In genomic region chr17:63476857-63477470, GRCh38 we compare ENCODE assay signal across 8 cellular contexts. TPM values are rescaled to one million over a fixed set of nuclear protein-coding genes. Genes with fewer than 3 reads are reported as not detected.
DNase-seq lines count a peak whose midpoint lies in the region; ATAC-seq and TF ChIP-seq lines count a peak whose summit lies in the region.

Gene ACE, plus strand, starts transcription at chr17:63477061. Its CDS starts 34 bp downstream, at chr17:63477095.

- H3K9me3 ChIP-seq in HUES48 (ENCODE audit: control insufficient read depth, insufficient read depth, low read length), result no peaks in the 10 kb centered on the region

- H3K36me3 ChIP-seq in HUES48 (ENCODE audit: control insufficient read depth, insufficient read depth, low read length), result no peaks in the 10 kb centered on the region

- peak within 1 kb of the TSS; percentile 68 for H3K4me3 ChIP-seq in HUES48 (ENCODE audit: low read depth, low read length)

- peak; percentile 14 for ATAC-seq in SK-N-SH treated with all-trans-retinoic acid at 6 μM for 48 hours

- peak within 1 kb of the TSS; percentile 48; the same call in 1 of the 2 replicates for H3K9ac ChIP-seq in HUES48 (ENCODE audit: low read depth, low read length)

- H3K27ac ChIP-seq in HUES48 (ENCODE audit: low read depth, low read length), result peak within 1 kb of the TSS; percentile 42

- intact Hi-C loops in posterior vena cava (cut with DNase I), result loop anchor here in 1 of 2 donors (5.0 kb wide), 1 partner anchor 50 kb away; no protein-coding TSS in a partner anchor

- peaks cover 24% of the 10 kb centered on the region for H3K27me3 ChIP-seq in HUES48 (ENCODE audit: control insufficient read depth, insufficient read depth, low read length)

- in situ Hi-C loops in T47D (cut with HindIII; ENCODE audit: low pct_unique_long_range_greater_than_20kb, low sequenced_read_pairs), result no loop called here

- DNase-seq in EH (ENCODE audit: low read depth) (peak; percentile 37), T47D (ENCODE audit: low read depth in 1 of 2, low spot score in 1 of 2) (peak; percentile 64 to 89), islet precursor cell (peak; percentile 86), posterior vena cava (ENCODE audit: low spot score) (no peak), MV-4-11 (lab: John Stamatoyannopoulos, UW) (no peak)
- DNase-seq in stimulated activated CD4-positive, alpha-beta T cell treated with anti-CD3 and anti-CD28 coated beads, Interleukin-1b, Interleukin-23, amount 100 ng/mL, for 4 hours (ENCODE audit: low read depth in 2 of 2), result peak; percentile 9 to 26

- H3K4me1 ChIP-seq in HUES48 (ENCODE audit: control insufficient read depth, insufficient read depth, low read length), result peaks cover 25% of the 10 kb centered on the region

TF ChIP-seq in SK-N-SH treated with all-trans-retinoic acid at 6 μM for 48 hours, 23 proteins besides CTCF, POLR2A, EP300 and RAD21:
- no peak for TF ChIP-seq BACH2 (CRISPR knock-in tag; IDR thresholded peaks at IDR 0.05; ENCODE audit: borderline replicate concordance)
- TF ChIP-seq ZNF70 (CRISPR knock-in tag; IDR thresholded peaks at IDR 0.05), result no peak
- TF ChIP-seq PPARA (CRISPR knock-in tag; IDR thresholded peaks at IDR 0.05; ENCODE audit: borderline replicate concordance), result no peak
- no peak for TF ChIP-seq TSHZ2 (CRISPR knock-in tag; IDR thresholded peaks at IDR 0.05)
- TF ChIP-seq ZFP30 (CRISPR knock-in tag; IDR thresholded peaks at IDR 0.05), result no peak
- TF ChIP-seq RARB (CRISPR knock-in tag; IDR thresholded peaks at IDR 0.05), result no peak
- no peak for TF ChIP-seq ZNF565 (CRISPR knock-in tag; conservative IDR thresholded peaks at IDR 0.05; ENCODE audit: low read depth)
- no peak for TF ChIP-seq TCF4 (CRISPR knock-in tag; IDR thresholded peaks at IDR 0.05; ENCODE audit: borderline replicate concordance)
- TF ChIP-seq PATZ1 (CRISPR knock-in tag; IDR thresholded peaks at IDR 0.05; ENCODE audit: borderline replicate concordance), result no peak
- TF ChIP-seq ZFP3 (CRISPR knock-in tag; IDR thresholded peaks at IDR 0.05), result no peak
- TF ChIP-seq CREB5 (CRISPR knock-in tag; IDR thresholded peaks at IDR 0.05; ENCODE audit: low read depth), result no peak
- TF ChIP-seq ARNTL (CRISPR knock-in tag; IDR thresholded peaks at IDR 0.05; ENCODE audit: borderline replicate concordance, low read depth), result no peak
- TF ChIP-seq ZC3H10 (CRISPR knock-in tag; IDR thresholded peaks at IDR 0.05), result no peak

RNA-seq across cellular contexts. Expression of gene ACE, which starts in this region (rescaled TPM):
- 10 to 100 TPM in 1 of 2 donors, 1 to 10 TPM in 1; 9.9 to 16.3 TPM for total RNA-seq in posterior vena cava

Comparison
In these comparisons a context has a peak if more than half of its experiments do, and no peak if none do; other contexts are left out.
1. DNase-seq: peak in EH (single experiment), T47D (2 of 2), islet precursor cell (single experiment) and stimulated activated CD4-positive, alpha-beta T cell treated with anti-CD3 and anti-CD28 coated beads, Interleukin-1b, Interleukin-23, amount 100 ng/mL, for 4 hours (2 of 2); none in posterior vena cava (single experiment) and MV-4-11 (single experiment).